ENCODE assay signal across 1 cellular context in the genomic region with DNA sequence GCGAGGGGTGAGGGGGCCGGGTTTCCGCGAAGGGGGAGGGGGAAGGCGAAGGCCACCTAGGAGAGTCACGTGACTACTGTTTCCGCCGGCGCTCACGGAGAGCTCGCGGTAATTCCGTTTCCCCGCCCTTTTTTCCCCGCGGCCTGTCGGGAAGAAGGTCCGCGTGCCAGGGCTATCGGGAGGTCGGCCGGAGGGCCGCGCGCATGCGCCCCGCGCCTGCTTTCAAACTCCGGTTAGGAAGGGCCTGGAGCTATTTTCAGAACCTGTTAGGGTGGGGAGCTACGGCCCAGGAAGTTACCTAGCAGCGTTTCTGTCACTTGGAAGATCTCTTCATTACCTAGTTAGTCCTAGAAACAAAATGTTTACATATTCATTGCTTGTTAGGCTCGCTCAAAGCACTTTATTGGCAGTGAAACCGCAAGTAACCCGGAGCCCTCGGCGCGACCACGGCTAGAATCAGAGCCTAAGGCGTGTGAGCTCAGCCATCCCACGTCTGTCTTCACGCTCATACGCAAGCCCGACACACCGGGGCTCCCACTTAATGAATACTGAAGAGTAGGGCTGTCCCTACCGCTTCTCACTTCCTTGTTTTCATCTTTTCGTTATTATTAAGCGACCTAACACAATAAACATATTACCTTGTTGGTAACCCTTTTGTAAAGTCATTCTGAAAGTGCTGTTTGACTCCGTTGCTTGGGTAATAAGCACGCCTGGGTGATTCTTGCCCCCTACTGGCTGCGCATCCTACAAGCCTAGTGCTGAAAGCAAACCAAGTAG.
TF ChIP-seq lines count a peak whose summit lies in the region.

No MANE protein-coding gene starts in this region.

TF ChIP-seq in H1, 55 proteins besides CTCF, POLR2A, EP300 and RAD21 (continues in another document):
- TF ChIP-seq SIN3A (conservative IDR thresholded peaks at IDR 0.05 in 1 of 2, IDR thresholded peaks at IDR 0.05 in 1 of 2; ENCODE audit: low read depth in 1 of 2, low read length in 2 of 2): peak; percentile 68 to 80; a peak in 1 of 4 replicates
- peak; percentile 62 for TF ChIP-seq ASH2L (IDR thresholded peaks at IDR 0.05; ENCODE audit: low read length)
- no peak for TF ChIP-seq JUN (IDR thresholded peaks at IDR 0.05; ENCODE audit: low read depth, low read length)
- no peak for TF ChIP-seq RFX5 (IDR thresholded peaks at IDR 0.05; ENCODE audit: borderline replicate concordance, low read depth, low read length)
- TF ChIP-seq TCF12 (IDR thresholded peaks at IDR 0.05; ENCODE audit: low read depth, low read length): no peak
- no peak for TF ChIP-seq KDM1A (IDR thresholded peaks at IDR 0.05; ENCODE audit: borderline replicate concordance, low read length)
- no peak for TF ChIP-seq TAF7 (optimal IDR thresholded peaks at IDR 0.05; ENCODE audit: borderline replicate concordance, low read depth, low read length)
- no peak for TF ChIP-seq CBX5 (IDR thresholded peaks at IDR 0.05; ENCODE audit: low read depth, low read length)
- TF ChIP-seq CHD2 (IDR thresholded peaks at IDR 0.05; ENCODE audit: low read length): peak; percentile 93
- TF ChIP-seq SAP30 (IDR thresholded peaks at IDR 0.05; ENCODE audit: insufficient read depth, insufficient replicate concordance, low read length): peak; percentile 93
- TF ChIP-seq GABPA (IDR thresholded peaks at IDR 0.05; ENCODE audit: borderline replicate concordance, insufficient read depth, low read length): no peak
- no peak for TF ChIP-seq RBBP5 (IDR thresholded peaks at IDR 0.05; ENCODE audit: borderline replicate concordance, low read depth, low read length)
- TF ChIP-seq, protein P1, sequence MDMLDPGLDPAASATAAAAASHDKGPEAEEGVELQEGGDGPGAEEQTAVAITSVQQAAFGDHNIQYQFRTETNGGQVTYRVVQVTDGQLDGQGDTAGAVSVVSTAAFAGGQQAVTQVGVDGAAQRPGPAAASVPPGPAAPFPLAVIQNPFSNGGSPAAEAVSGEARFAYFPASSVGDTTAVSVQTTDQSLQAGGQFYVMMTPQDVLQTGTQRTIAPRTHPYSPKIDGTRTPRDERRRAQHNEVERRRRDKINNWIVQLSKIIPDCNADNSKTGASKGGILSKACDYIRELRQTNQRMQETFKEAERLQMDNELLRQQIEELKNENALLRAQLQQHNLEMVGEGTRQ (IDR thresholded peaks at IDR 0.05; ENCODE audit: low read length): peak; percentile 91
- TF ChIP-seq CTBP2 (IDR thresholded peaks at IDR 0.05; ENCODE audit: borderline replicate concordance, insufficient read depth, insufficient read length, low read length): no peak
- no peak for TF ChIP-seq HDAC6 (IDR thresholded peaks at IDR 0.05; ENCODE audit: low read depth, low read length)
- no peak for TF ChIP-seq ZNF274 (IDR thresholded peaks at IDR 0.05; ENCODE audit: borderline replicate concordance, extremely low read depth, low read length)
- peak; percentile 84 for TF ChIP-seq GTF2F1 (IDR thresholded peaks at IDR 0.05; ENCODE audit: borderline replicate concordance, low read depth, low read length)
- TF ChIP-seq JUND (IDR thresholded peaks at IDR 0.05; ENCODE audit: low read length): no peak; the same call in 1 of the 2 replicates
- TF ChIP-seq SIX5 (IDR thresholded peaks at IDR 0.05; ENCODE audit: low read depth, low read length): no peak
- no peak for TF ChIP-seq CHD1 (IDR thresholded peaks at IDR 0.05; ENCODE audit: low read depth, low read length)
- peak; percentile 14; the same call in 1 of the 2 replicates for TF ChIP-seq BACH1 (IDR thresholded peaks at IDR 0.05; ENCODE audit: low read length)
- no peak for TF ChIP-seq POU5F1 (IDR thresholded peaks at IDR 0.05; ENCODE audit: low read depth, low read length)
- TF ChIP-seq CEBPB (IDR thresholded peaks at IDR 0.05; ENCODE audit: low read depth, low read length): 0 out of 2 replicates have a peak, but pooled peaks have one; percentile 27
- TF ChIP-seq, protein P2, sequence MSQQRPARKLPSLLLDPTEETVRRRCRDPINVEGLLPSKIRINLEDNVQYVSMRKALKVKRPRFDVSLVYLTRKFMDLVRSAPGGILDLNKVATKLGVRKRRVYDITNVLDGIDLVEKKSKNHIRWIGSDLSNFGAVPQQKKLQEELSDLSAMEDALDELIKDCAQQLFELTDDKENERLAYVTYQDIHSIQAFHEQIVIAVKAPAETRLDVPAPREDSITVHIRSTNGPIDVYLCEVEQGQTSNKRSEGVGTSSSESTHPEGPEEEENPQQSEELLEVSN (IDR thresholded peaks at IDR 0.05): peak; percentile 96
- TF ChIP-seq, protein P3, sequence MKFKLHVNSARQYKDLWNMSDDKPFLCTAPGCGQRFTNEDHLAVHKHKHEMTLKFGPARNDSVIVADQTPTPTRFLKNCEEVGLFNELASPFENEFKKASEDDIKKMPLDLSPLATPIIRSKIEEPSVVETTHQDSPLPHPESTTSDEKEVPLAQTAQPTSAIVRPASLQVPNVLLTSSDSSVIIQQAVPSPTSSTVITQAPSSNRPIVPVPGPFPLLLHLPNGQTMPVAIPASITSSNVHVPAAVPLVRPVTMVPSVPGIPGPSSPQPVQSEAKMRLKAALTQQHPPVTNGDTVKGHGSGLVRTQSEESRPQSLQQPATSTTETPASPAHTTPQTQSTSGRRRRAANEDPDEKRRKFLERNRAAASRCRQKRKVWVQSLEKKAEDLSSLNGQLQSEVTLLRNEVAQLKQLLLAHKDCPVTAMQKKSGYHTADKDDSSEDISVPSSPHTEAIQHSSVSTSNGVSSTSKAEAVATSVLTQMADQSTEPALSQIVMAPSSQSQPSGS (IDR thresholded peaks at IDR 0.05; ENCODE audit: low read length): 0 out of 2 replicates have a peak, but pooled peaks have one; percentile 26
- TF ChIP-seq NRF1 (IDR thresholded peaks at IDR 0.05; ENCODE audit: low read depth, low read length): peak; percentile 98
- TF ChIP-seq, protein P4, sequence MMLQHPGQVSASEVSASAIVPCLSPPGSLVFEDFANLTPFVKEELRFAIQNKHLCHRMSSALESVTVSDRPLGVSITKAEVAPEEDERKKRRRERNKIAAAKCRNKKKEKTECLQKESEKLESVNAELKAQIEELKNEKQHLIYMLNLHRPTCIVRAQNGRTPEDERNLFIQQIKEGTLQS (IDR thresholded peaks at IDR 0.05; ENCODE audit: insufficient read depth, low read depth, low read length): peak; percentile 57; the same call in 1 of the 2 replicates
- TF ChIP-seq SUZ12 (IDR thresholded peaks at IDR 0.05; ENCODE audit: low read length): no peak
- TF ChIP-seq, protein P5, sequence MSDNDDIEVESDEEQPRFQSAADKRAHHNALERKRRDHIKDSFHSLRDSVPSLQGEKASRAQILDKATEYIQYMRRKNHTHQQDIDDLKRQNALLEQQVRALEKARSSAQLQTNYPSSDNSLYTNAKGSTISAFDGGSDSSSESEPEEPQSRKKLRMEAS (IDR thresholded peaks at IDR 0.05): peak; percentile 87
- TF ChIP-seq KDM4A (IDR thresholded peaks at IDR 0.05; ENCODE audit: low read depth, low read length, severe bottlenecking): no peak
- no peak for TF ChIP-seq EZH2 (IDR thresholded peaks at IDR 0.05; ENCODE audit: low read depth, low read length, severe bottlenecking)
- TF ChIP-seq BCL11A (IDR thresholded peaks at IDR 0.05; ENCODE audit: low read depth in 2 of 2, low read length in 2 of 2): no peak
- 0 out of 2 replicates have a peak, but pooled peaks have one; percentile 2 for TF ChIP-seq KDM5A (IDR thresholded peaks at IDR 0.05; ENCODE audit: low read length)
- peak; percentile 71 for TF ChIP-seq BRCA1 (IDR thresholded peaks at IDR 0.05; ENCODE audit: low read depth, low read length)
- TF ChIP-seq POLR2AphosphoS5 (IDR thresholded peaks at IDR 0.05; ENCODE audit: low read depth, low read length): no peak; the same call in 1 of the 2 replicates
- no peak for TF ChIP-seq SP2 (IDR thresholded peaks at IDR 0.05; ENCODE audit: low read length)
- TF ChIP-seq EGR1 (IDR thresholded peaks at IDR 0.05; ENCODE audit: borderline replicate concordance, low read depth, low read length): no peak
- TF ChIP-seq MAFK (IDR thresholded peaks at IDR 0.05; ENCODE audit: low read depth, low read length): no peak; the same call in 1 of the 2 replicates
- TF ChIP-seq RNF2 (IDR thresholded peaks at IDR 0.05; ENCODE audit: borderline replicate concordance, low read depth, low read length, missing control alignments, poor library complexity, severe bottlenecking): no peak
- TF ChIP-seq FOSL1 (IDR thresholded peaks at IDR 0.05; ENCODE audit: insufficient read depth, low read depth, low read length): no peak
- no peak for TF ChIP-seq YY1 (IDR thresholded peaks at IDR 0.05; ENCODE audit: low read depth, low read length)
- TF ChIP-seq TBP (IDR thresholded peaks at IDR 0.05; ENCODE audit: low read depth, low read length): peak; percentile 68
- TF ChIP-seq SRF (IDR thresholded peaks at IDR 0.05; ENCODE audit: low read depth, low read length): no peak
- peak; percentile 54; the same call in 1 of the 2 replicates for TF ChIP-seq TAF1 (IDR thresholded peaks at IDR 0.05; ENCODE audit: low read depth, low read length)
- no peak for TF ChIP-seq RXRA (IDR thresholded peaks at IDR 0.05; ENCODE audit: insufficient read depth, low read depth, low read length)
- peak; percentile 74; the same call in 1 of the 2 replicates for TF ChIP-seq SP4 (IDR thresholded peaks at IDR 0.05; ENCODE audit: low read length)
- no peak; the same call in 1 of the 2 replicates for TF ChIP-seq PHF8 (conservative IDR thresholded peaks at IDR 0.05; ENCODE audit: low read depth, low read length)
- TF ChIP-seq, protein P6, sequence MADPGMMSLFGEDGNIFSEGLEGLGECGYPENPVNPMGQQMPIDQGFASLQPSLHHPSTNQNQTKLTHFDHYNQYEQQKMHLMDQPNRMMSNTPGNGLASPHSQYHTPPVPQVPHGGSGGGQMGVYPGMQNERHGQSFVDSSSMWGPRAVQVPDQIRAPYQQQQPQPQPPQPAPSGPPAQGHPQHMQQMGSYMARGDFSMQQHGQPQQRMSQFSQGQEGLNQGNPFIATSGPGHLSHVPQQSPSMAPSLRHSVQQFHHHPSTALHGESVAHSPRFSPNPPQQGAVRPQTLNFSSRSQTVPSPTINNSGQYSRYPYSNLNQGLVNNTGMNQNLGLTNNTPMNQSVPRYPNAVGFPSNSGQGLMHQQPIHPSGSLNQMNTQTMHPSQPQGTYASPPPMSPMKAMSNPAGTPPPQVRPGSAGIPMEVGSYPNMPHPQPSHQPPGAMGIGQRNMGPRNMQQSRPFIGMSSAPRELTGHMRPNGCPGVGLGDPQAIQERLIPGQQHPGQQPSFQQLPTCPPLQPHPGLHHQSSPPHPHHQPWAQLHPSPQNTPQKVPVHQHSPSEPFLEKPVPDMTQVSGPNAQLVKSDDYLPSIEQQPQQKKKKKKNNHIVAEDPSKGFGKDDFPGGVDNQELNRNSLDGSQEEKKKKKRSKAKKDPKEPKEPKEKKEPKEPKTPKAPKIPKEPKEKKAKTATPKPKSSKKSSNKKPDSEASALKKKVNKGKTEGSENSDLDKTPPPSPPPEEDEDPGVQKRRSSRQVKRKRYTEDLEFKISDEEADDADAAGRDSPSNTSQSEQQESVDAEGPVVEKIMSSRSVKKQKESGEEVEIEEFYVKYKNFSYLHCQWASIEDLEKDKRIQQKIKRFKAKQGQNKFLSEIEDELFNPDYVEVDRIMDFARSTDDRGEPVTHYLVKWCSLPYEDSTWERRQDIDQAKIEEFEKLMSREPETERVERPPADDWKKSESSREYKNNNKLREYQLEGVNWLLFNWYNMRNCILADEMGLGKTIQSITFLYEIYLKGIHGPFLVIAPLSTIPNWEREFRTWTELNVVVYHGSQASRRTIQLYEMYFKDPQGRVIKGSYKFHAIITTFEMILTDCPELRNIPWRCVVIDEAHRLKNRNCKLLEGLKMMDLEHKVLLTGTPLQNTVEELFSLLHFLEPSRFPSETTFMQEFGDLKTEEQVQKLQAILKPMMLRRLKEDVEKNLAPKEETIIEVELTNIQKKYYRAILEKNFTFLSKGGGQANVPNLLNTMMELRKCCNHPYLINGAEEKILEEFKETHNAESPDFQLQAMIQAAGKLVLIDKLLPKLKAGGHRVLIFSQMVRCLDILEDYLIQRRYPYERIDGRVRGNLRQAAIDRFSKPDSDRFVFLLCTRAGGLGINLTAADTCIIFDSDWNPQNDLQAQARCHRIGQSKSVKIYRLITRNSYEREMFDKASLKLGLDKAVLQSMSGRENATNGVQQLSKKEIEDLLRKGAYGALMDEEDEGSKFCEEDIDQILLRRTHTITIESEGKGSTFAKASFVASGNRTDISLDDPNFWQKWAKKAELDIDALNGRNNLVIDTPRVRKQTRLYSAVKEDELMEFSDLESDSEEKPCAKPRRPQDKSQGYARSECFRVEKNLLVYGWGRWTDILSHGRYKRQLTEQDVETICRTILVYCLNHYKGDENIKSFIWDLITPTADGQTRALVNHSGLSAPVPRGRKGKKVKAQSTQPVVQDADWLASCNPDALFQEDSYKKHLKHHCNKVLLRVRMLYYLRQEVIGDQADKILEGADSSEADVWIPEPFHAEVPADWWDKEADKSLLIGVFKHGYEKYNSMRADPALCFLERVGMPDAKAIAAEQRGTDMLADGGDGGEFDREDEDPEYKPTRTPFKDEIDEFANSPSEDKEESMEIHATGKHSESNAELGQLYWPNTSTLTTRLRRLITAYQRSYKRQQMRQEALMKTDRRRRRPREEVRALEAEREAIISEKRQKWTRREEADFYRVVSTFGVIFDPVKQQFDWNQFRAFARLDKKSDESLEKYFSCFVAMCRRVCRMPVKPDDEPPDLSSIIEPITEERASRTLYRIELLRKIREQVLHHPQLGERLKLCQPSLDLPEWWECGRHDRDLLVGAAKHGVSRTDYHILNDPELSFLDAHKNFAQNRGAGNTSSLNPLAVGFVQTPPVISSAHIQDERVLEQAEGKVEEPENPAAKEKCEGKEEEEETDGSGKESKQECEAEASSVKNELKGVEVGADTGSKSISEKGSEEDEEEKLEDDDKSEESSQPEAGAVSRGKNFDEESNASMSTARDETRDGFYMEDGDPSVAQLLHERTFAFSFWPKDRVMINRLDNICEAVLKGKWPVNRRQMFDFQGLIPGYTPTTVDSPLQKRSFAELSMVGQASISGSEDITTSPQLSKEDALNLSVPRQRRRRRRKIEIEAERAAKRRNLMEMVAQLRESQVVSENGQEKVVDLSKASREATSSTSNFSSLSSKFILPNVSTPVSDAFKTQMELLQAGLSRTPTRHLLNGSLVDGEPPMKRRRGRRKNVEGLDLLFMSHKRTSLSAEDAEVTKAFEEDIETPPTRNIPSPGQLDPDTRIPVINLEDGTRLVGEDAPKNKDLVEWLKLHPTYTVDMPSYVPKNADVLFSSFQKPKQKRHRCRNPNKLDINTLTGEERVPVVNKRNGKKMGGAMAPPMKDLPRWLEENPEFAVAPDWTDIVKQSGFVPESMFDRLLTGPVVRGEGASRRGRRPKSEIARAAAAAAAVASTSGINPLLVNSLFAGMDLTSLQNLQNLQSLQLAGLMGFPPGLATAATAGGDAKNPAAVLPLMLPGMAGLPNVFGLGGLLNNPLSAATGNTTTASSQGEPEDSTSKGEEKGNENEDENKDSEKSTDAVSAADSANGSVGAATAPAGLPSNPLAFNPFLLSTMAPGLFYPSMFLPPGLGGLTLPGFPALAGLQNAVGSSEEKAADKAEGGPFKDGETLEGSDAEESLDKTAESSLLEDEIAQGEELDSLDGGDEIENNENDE (IDR thresholded peaks at IDR 0.05; ENCODE audit: insufficient replicate concordance, low read length): no peak
- TF ChIP-seq HDAC2 (IDR thresholded peaks at IDR 0.05; ENCODE audit: borderline replicate concordance in 1 of 2, low read depth in 2 of 2, low read length in 2 of 2): peak; percentile 63 to 67; a peak in 3 of 4 replicates
- no peak for TF ChIP-seq SIRT6 (IDR thresholded peaks at IDR 0.05; ENCODE audit: low read length)
- TF ChIP-seq CREB1 (IDR thresholded peaks at IDR 0.05): no peak
- 0 out of 2 replicates have a peak, but pooled peaks have one; percentile 38 for TF ChIP-seq TEAD4 (IDR thresholded peaks at IDR 0.05; ENCODE audit: low read depth, low read length)
- TF ChIP-seq NANOG (IDR thresholded peaks at IDR 0.05; ENCODE audit: insufficient read depth, low read depth, low read length, poor library complexity, severe bottlenecking): no peak
- peak; percentile 54; the same call in 1 of the 2 replicates for TF ChIP-seq SP1 (IDR thresholded peaks at IDR 0.05; ENCODE audit: low read depth, low read length)
